ENCODE assay signal across 25 cellular contexts in the genomic region with DNA sequence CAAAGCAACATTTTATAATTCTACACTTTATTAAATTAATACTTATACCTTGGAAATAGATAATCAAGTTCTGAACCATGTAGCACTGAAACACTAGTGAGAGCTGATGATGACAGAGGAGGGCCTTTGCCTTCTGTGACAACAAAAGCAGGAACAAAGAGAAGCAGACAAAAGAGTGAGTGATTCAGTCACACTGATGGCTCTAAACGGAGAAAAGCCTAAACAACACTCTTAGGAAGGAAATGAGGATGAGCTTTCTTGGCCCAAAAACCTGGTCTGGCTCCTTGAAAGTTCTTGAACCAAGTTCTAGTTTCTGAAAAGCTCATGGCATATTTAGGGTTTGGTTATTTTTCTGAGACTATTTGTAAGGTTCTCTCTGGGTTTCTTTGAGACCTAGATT.
A peak's percentile ranks its signal among the peaks of the same experiment; 100 is the strongest.
DNase-seq lines count a peak whose midpoint lies in the region; ATAC-seq and TF ChIP-seq lines count a peak whose summit lies in the region.
"Had no signal": no experiment of that assay in that cellular context is flagged by ENCODE, and none has a peak within 500 bp of the region (broad histone marks: within the 10 kb centered on the region; RNA-seq: fewer than 3 reads in every experiment).

No MANE protein-coding gene starts in this region.

- no peaks in the 10 kb centered on the region for H3K27me3 ChIP-seq in layer of hippocampus (ENCODE audit: control insufficient read depth, insufficient read depth, low read length)
- no peaks in the 10 kb centered on the region for H3K27me3 ChIP-seq in smooth muscle cell (ENCODE audit: low read depth)
- no peaks in the 10 kb centered on the region for H3K27me3 ChIP-seq in gastrocnemius medialis
- H3K27me3 ChIP-seq: ascending aorta, pancreas had no signal

- H3K4me1 ChIP-seq in smooth muscle cell (ENCODE audit: low read depth) (peaks cover 16% of the 10 kb centered on the region), gastrocnemius medialis (no peaks in the 10 kb centered on the region)
- H3K4me1 ChIP-seq: ascending aorta, pancreas had no signal

- in situ Hi-C loops in gastrocnemius medialis (cut with MboI; ENCODE audit: low sequenced_read_pairs in 4 of 4): no loop called here

- H2AFZ ChIP-seq in smooth muscle cell (ENCODE audit: low read depth): peak overlapping the region; percentile 71

- ATAC-seq in gastrocnemius medialis (no peak), SK-N-SH treated with all-trans-retinoic acid at 6 μM for 48 hours (no peak), HG03108 (IDR thresholded peaks at IDR 0.05; ENCODE audit: unreplicated experiment) (no peak)
- ATAC-seq: left lobe of liver; naive thymus-derived CD4-positive, alpha-beta T cell; pancreas; sciatic nerve; T-cell had no signal

- DNase-seq in DMS153 (lab: John Stamatoyannopoulos, UW): peak; percentile 45
- no peak for DNase-seq in DMS153 treated with DMSO at 0.1 percent for 48 hours (lab: John Stamatoyannopoulos, UW; ENCODE audit: unreplicated experiment)
- peak in 4 of 61 donors; percentile 4 to 17 (median 6) for DNase-seq in caudate nucleus (lab: John Stamatoyannopoulos, UW)
- no peak for DNase-seq in smooth muscle cell (lab: John Stamatoyannopoulos, UW; ENCODE audit: unreplicated experiment)
- DNase-seq in gastrocnemius medialis: no peak
- DNase-seq: activated CD4-positive, alpha-beta T cell treated with anti-CD3 and anti-CD28 coated beads, Interleukin-2, amount 50 U/mL, for 48 hours; activated CD8-positive, alpha-beta memory T cell treated with anti-CD3 and anti-CD28 coated beads, Interleukin-2, amount 50 U/mL, for 48 hours; CD4-positive, alpha-beta T cell; central memory CD4-positive, alpha-beta T cell; DMS 273 treated with DMSO at 0.1 percent for 48 hours; GF-D8; naive thymus-derived CD4-positive, alpha-beta T cell; NCI-H1048; NCI-H2029; NCI-H446; pancreas; T-cell had no signal

- intact Hi-C loops in gastrocnemius medialis (cut with DNase I; ENCODE audit: low total_unique reads): no loop called here

- WGBS in smooth muscle cell (ENCODE audit: low lambda C conversion rate): 29% methylated on average over 1 of the region's 1 CpG

- H3F3A ChIP-seq in smooth muscle cell (ENCODE audit: low read depth): no peaks in the 10 kb centered on the region

- no peaks in the 10 kb centered on the region for H3K9me3 ChIP-seq in smooth muscle cell (replicated peaks; ENCODE audit: low read depth)
- no peaks in the 10 kb centered on the region for H3K9me3 ChIP-seq in gastrocnemius medialis
- H3K9me3 ChIP-seq: ascending aorta, pancreas had no signal

- no peak for TF ChIP-seq POLR2A in gastrocnemius medialis (IDR thresholded peaks at IDR 0.05)

- no peak overlapping the region for H3K4me2 ChIP-seq in smooth muscle cell

- no peak overlapping the region for H3K9ac ChIP-seq in smooth muscle cell (ENCODE audit: low read depth)

- no peaks in the 10 kb centered on the region for H4K20me1 ChIP-seq in smooth muscle cell (ENCODE audit: low read depth)

- no peaks in the 10 kb centered on the region for H3K79me2 ChIP-seq in smooth muscle cell (ENCODE audit: low read depth)

- H3K27ac ChIP-seq in caudate nucleus (ENCODE audit: low read depth, low read length) (peak overlapping the region; percentile 32), layer of hippocampus (ENCODE audit: low read depth, low read length) (peak overlapping the region; percentile 43), smooth muscle cell (ENCODE audit: low read depth) (no peak overlapping the region), gastrocnemius medialis (no peak overlapping the region)
- H3K27ac ChIP-seq: 22Rv1, ascending aorta, HL-60, pancreas had no signal

- H3K36me3 ChIP-seq in smooth muscle cell (ENCODE audit: low read depth): no peaks in the 10 kb centered on the region
- no peaks in the 10 kb centered on the region for H3K36me3 ChIP-seq in gastrocnemius medialis
- H3K36me3 ChIP-seq: ascending aorta, pancreas had no signal

- TF ChIP-seq CTCF in smooth muscle cell (IDR thresholded peaks at IDR 0.05; ENCODE audit: borderline replicate concordance, insufficient read depth, poor library complexity, severe bottlenecking) (no peak), gastrocnemius medialis (IDR thresholded peaks at IDR 0.05 in 4 of 5, conservative IDR thresholded peaks at IDR 0.05 in 1 of 5) (no peak)

- H3K4me3 ChIP-seq in smooth muscle cell (no peak overlapping the region), gastrocnemius medialis (no peak overlapping the region)
- H3K4me3 ChIP-seq: ascending aorta, pancreas had no signal

TF ChIP-seq in SK-N-SH treated with all-trans-retinoic acid at 6 μM for 48 hours, 23 proteins besides CTCF, POLR2A, EP300 and RAD21:
- TF ChIP-seq RARB (CRISPR knock-in tag; IDR thresholded peaks at IDR 0.05) (no peak), ARNTL (CRISPR knock-in tag; IDR thresholded peaks at IDR 0.05; ENCODE audit: borderline replicate concordance, low read depth) (no peak), ZNF70 (CRISPR knock-in tag; IDR thresholded peaks at IDR 0.05) (no peak)
- TF ChIP-seq, protein P1, sequence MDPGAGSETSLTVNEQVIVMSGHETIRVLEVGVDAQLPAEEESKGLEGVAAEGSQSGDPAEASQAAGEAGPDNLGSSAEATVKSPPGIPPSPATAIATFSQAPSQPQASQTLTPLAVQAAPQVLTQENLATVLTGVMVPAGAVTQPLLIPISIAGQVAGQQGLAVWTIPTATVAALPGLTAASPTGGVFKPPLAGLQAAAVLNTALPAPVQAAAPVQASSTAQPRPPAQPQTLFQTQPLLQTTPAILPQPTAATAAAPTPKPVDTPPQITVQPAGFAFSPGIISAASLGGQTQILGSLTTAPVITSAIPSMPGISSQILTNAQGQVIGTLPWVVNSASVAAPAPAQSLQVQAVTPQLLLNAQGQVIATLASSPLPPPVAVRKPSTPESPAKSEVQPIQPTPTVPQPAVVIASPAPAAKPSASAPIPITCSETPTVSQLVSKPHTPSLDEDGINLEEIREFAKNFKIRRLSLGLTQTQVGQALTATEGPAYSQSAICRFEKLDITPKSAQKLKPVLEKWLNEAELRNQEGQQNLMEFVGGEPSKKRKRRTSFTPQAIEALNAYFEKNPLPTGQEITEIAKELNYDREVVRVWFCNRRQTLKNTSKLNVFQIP (CRISPR knock-in tag; IDR thresholded peaks at IDR 0.05; ENCODE audit: borderline replicate concordance, low read depth): no peak

Comparison
In these comparisons a context has a peak if more than half of its experiments do, and no peak if none do; other contexts are left out.
1. H3K27ac ChIP-seq: peak in caudate nucleus (single experiment) and layer of hippocampus (single experiment); none in smooth muscle cell (single experiment) and gastrocnemius medialis (0 of 4).